17 cellular contexts compared by ENCODE assay signal in the genomic region with DNA sequence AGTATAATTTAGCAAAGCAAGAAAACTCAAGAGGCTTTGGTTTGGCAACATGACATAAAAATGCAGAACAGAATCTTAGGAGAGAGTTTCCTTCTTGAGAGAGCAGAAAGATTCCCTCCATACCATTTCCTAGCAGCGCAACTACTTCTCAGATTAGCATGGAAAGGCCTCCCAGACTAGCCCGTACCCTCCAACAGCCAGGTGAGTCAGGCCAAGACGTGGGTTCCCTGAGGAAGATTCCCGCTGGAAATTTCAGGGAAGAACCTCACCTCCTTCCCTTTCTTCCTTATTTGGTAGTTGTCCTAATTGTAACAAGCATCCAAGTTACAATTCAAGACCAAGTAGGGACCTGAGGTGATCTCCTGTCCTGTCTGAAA. TPM values are rescaled to one million over a fixed set of nuclear protein-coding genes. Genes with fewer than 3 reads are reported as not detected.
DNase-seq lines count a peak whose midpoint lies in the region; ATAC-seq and TF ChIP-seq lines count a peak whose summit lies in the region.
"Had no signal": no experiment of that assay in that cellular context is flagged by ENCODE, and none has a peak within 500 bp of the region (broad histone marks: within the 10 kb centered on the region; RNA-seq: fewer than 3 reads in every experiment).

No MANE protein-coding gene starts in this region.

- H3K9me3 Mint-ChIP-seq in activated CD4-positive, alpha-beta T cell treated with anti-CD3 and anti-CD28 coated beads, Interleukin-2, amount 10 ng/mL, durations not matched to agents 7 days and 5 days: no peaks in the 10 kb centered on the region

- peaks cover 13% of the 10 kb centered on the region for H3K4me1 Mint-ChIP-seq in activated CD4-positive, alpha-beta T cell treated with anti-CD3 and anti-CD28 coated beads, Interleukin-2, amount 10 ng/mL, durations not matched to agents 7 days and 5 days
- H3K4me1 Mint-ChIP-seq: IgD-negative memory B cell had no signal

- 51 to 62% methylated on average over 4 of the region's 4 CpGs for WGBS in esophagus squamous epithelium, 2 donors
- WGBS in prostate gland: 85% methylated on average over 4 of the region's 4 CpGs

- H3K36me3 Mint-ChIP-seq in activated CD4-positive, alpha-beta T cell treated with anti-CD3 and anti-CD28 coated beads, Interleukin-2, amount 10 ng/mL, durations not matched to agents 7 days and 5 days (ENCODE audit: low read depth): peaks cover 3% of the 10 kb centered on the region

- DNase-seq in AG04450 (ENCODE audit: low read depth, low spot score) (no peak), PC-3 (no peak), esophagus squamous epithelium (lab: John Stamatoyannopoulos, UW) (no peak), prostate gland (ENCODE audit: low spot score) (no peak), retina (no peak), NOMO-1 (lab: John Stamatoyannopoulos, UW; ENCODE audit: unreplicated experiment in 2 of 2) (no peak)
- no peak for DNase-seq in activated naive CD4-positive, alpha-beta T cell treated with Interleukin-2 at 50 U/mL for 16 hours
- DNase-seq in activated CD4-positive, alpha-beta T cell treated with anti-CD3 and anti-CD28 coated beads, Interleukin-2, amount 10 ng/mL, durations not matched to agents 7 days and 5 days: no peak
- DNase-seq: activated CD4-positive, alpha-beta T cell treated with anti-CD3 and anti-CD28 coated beads, Interleukin-2, amount 50 U/mL, for 1 hour; activated effector memory CD4-positive, alpha-beta T cell treated with anti-CD3 and anti-CD28 coated beads, Interleukin-2, amount 50 U/mL, for 16 hours; BE2C; left colon; NCI-H1417 treated with DMSO at 0.1 percent for 48 hours; NCI-H510A; T-helper 2 cell had no signal

- H3K27me3 ChIP-seq in AG04450 (ENCODE audit: control insufficient read depth, insufficient read depth, low read length) (no peaks in the 10 kb centered on the region), PC-3 (ENCODE audit: low read length) (no peaks in the 10 kb centered on the region), esophagus squamous epithelium (no peaks in the 10 kb centered on the region), prostate gland (replicated peaks; ENCODE audit: insufficient read depth) (no peaks in the 10 kb centered on the region)

- TF ChIP-seq CTCF in AG04450 (IDR thresholded peaks at IDR 0.05; ENCODE audit: low read depth, low read length) (no peak), PC-3 (conservative IDR thresholded peaks at IDR 0.05; ENCODE audit: low read depth, low read length) (no peak), esophagus squamous epithelium (IDR thresholded peaks at IDR 0.05) (no peak), prostate gland (IDR thresholded peaks at IDR 0.05) (no peak)

- H3K79me2 ChIP-seq in PC-3 (ENCODE audit: low read length): peaks cover 37% of the 10 kb centered on the region

- H3K9me3 ChIP-seq in AG04450 (ENCODE audit: control insufficient read depth, insufficient read depth, low read length) (no peaks in the 10 kb centered on the region; the same call in 1 of the 2 replicates), PC-3 (ENCODE audit: low read length) (no peaks in the 10 kb centered on the region), esophagus squamous epithelium (no peaks in the 10 kb centered on the region), prostate gland (no peaks in the 10 kb centered on the region)
- H3K9me3 ChIP-seq: BE2C, neutrophil had no signal

- POLR2A ChIA-PET in AG04450 (lab: Yijun Ruan, JAX): interaction anchor here (0.6 to 0.7 kb wide), 2 partner anchors 20 to 125 kb away, joined by 3 to 4 read pairs; no protein-coding TSS in a partner anchor
- POLR2A ChIA-PET in PC-3 (lab: Charles Lee; ENCODE audit: unreplicated experiment): interaction anchor here (0.5 to 0.7 kb wide), 4 partner anchors 24 to 393 kb away, joined by 3 to 10 read pairs (median 4); a partner anchor contains a TSS
- POLR2A ChIA-PET in activated CD4-positive, alpha-beta T cell treated with anti-CD3 and anti-CD28 coated beads, Interleukin-2, amount 10 ng/mL, durations not matched to agents 7 days and 5 days (lab: Charles Lee): no interaction called here

- no peak overlapping the region for H3K4me3 Mint-ChIP-seq in activated CD4-positive, alpha-beta T cell treated with anti-CD3 and anti-CD28 coated beads, Interleukin-2, amount 10 ng/mL, durations not matched to agents 7 days and 5 days
- H3K4me3 Mint-ChIP-seq: IgD-negative memory B cell had no signal

- CTCF ChIA-PET in AG04450 (lab: Charles Lee) (no interaction called here), PC-3 (lab: Charles Lee) (interaction anchor here (0.9 kb wide), 1 partner anchor 28 kb away, joined by 3 read pairs; no protein-coding TSS in a partner anchor)
- CTCF ChIA-PET in activated CD4-positive, alpha-beta T cell treated with anti-CD3 and anti-CD28 coated beads, Interleukin-2, amount 10 ng/mL, durations not matched to agents 7 days and 5 days (lab: Charles Lee): interaction anchor here (0.7 kb wide), 1 partner anchor 571 kb away, joined by 3 read pairs; no protein-coding TSS in a partner anchor

- H3K27ac Mint-ChIP-seq in activated CD4-positive, alpha-beta T cell treated with anti-CD3 and anti-CD28 coated beads, Interleukin-2, amount 10 ng/mL, durations not matched to agents 7 days and 5 days: no peak overlapping the region
- H3K27ac Mint-ChIP-seq: IgD-negative memory B cell had no signal

- H3K9me2 ChIP-seq in PC-3 (replicated peaks; ENCODE audit: low read length): no peaks in the 10 kb centered on the region

- no peak overlapping the region for H2AFZ ChIP-seq in PC-3 (ENCODE audit: low read length)

- H3K36me3 ChIP-seq in PC-3 (ENCODE audit: low read depth, low read length) (no peaks in the 10 kb centered on the region), esophagus squamous epithelium (no peaks in the 10 kb centered on the region), prostate gland (no peaks in the 10 kb centered on the region)
- H3K36me3 ChIP-seq: BE2C, neutrophil had no signal

- H3K27ac ChIP-seq in AG04450 (ENCODE audit: low read depth, low read length) (peak overlapping the region; percentile 84), PC-3 (ENCODE audit: low read length) (peak overlapping the region; percentile 88), esophagus squamous epithelium (peak overlapping the region in 3 of 4 donors; percentile 55 to 90 (median 78)), prostate gland (peak overlapping the region; percentile 28 to 62)
- H3K27ac ChIP-seq: neutrophil had no signal

- BruUV-seq in PC-3 (replicated peaks; lab: Mats Ljungman, UMichigan): no TSS peak

- TF ChIP-seq POLR2A in esophagus squamous epithelium (IDR thresholded peaks at IDR 0.05) (no peak), prostate gland (IDR thresholded peaks at IDR 0.05) (no peak)

- H3K4me1 ChIP-seq in PC-3 (ENCODE audit: insufficient read depth, low read length): peaks cover 37% of the 10 kb centered on the region
- H3K4me1 ChIP-seq in esophagus squamous epithelium: peaks cover 0 to 76% (median 15%) of the 10 kb centered on the region in 3 donors
- H3K4me1 ChIP-seq in prostate gland (replicated peaks): no peaks in the 10 kb centered on the region
- H3K4me1 ChIP-seq: BE2C had no signal

- intact Hi-C loops in PC-3 (cut with micrococcal nuclease): no loop called here
- intact Hi-C loops in esophagus squamous epithelium (cut with DNase I): no loop called here
- intact Hi-C loops in prostate gland (cut with DNase I): no loop called here

- H3K9ac ChIP-seq in PC-3 (ENCODE audit: low read length): peak overlapping the region; percentile 59; the same call in 1 of the 2 replicates

- H3K4me3 ChIP-seq in AG04450 (ENCODE audit: low read depth, low read length) (no peak overlapping the region), PC-3 (ENCODE audit: low read length) (no peak overlapping the region; the same call in 1 of the 2 replicates), esophagus squamous epithelium (peak overlapping the region in 1 of 4 donors; percentile 19), prostate gland (no peak overlapping the region)

- no peaks in the 10 kb centered on the region for H3F3A ChIP-seq in PC-3 (ENCODE audit: low read length, unreplicated experiment)

- ATAC-seq in PC-3: no peak
- ATAC-seq: left colon had no signal

- 0 out of 2 replicates have a peak, but pooled peaks cover 3% of the 10 kb centered on the region for H4K20me1 ChIP-seq in PC-3 (ENCODE audit: low read length)

- H3K4me2 ChIP-seq in PC-3 (ENCODE audit: low read length): peak overlapping the region; percentile 79

- H3K27me3 Mint-ChIP-seq in activated CD4-positive, alpha-beta T cell treated with anti-CD3 and anti-CD28 coated beads, Interleukin-2, amount 10 ng/mL, durations not matched to agents 7 days and 5 days: peaks cover 30% of the 10 kb centered on the region

RNA-seq across cellular contexts. Expression of a gene that starts 12.3 kb away (rescaled TPM):
- polyA plus RNA-seq in AG04450 (2011; rRNA removed): 208 and 248 TPM in 2 replicates
- 167 and 215 TPM in 2 replicates for polyA minus RNA-seq in AG04450 (2011; rRNA and poly(A)+ RNA removed)
- total RNA-seq in PC-3 (2014; rRNA removed): 74.5 and 127 TPM in 2 replicates
- 100 to 1,000 TPM in 1 of 4 donors, 10 to 100 TPM in 3; 11.9 to 102 (median 43.5) TPM for total RNA-seq in esophagus squamous epithelium
- 100 to 1,000 TPM in 1 of 2 donors, 10 to 100 TPM in 1; 82.8 to 193 TPM for total RNA-seq in prostate gland
- not detected for total RNA-seq in activated CD4-positive, alpha-beta T cell treated with anti-CD3 and anti-CD28 coated beads, Interleukin-2, amount 10 ng/mL, durations not matched to agents 7 days and 5 days
- polyA plus RNA-seq: IgD-negative memory B cell had no signal

RNA-seq across cellular contexts. Expression of a gene that starts 12.4 kb away (rescaled TPM):
- polyA plus RNA-seq in AG04450 (2011; rRNA removed): 206 and 210 TPM in 2 replicates
- 207 and 224 TPM in 2 replicates for polyA minus RNA-seq in AG04450 (2011; rRNA and poly(A)+ RNA removed)
- 35.7 and 48.7 TPM in 2 replicates for total RNA-seq in PC-3 (2014; rRNA removed)
- 10 to 100 TPM in 3 of 4 donors, 1 to 10 TPM in 1; 8.9 to 97.1 (median 40.2) TPM for total RNA-seq in esophagus squamous epithelium
- total RNA-seq in prostate gland: 100 to 1,000 TPM in 1 of 2 donors, 10 to 100 TPM in 1; 37.3 to 132 TPM
- under 1 TPM; 0.06 to 0.12 TPM for total RNA-seq in activated CD4-positive, alpha-beta T cell treated with anti-CD3 and anti-CD28 coated beads, Interleukin-2, amount 10 ng/mL, durations not matched to agents 7 days and 5 days
- polyA plus RNA-seq: IgD-negative memory B cell had no signal

Comparison
In these comparisons a context has a peak if more than half of its experiments do, and no peak if none do; other contexts are left out.
1. RNA of a gene that starts 12.3 kb away (total RNA-seq): 82.8 to 193 TPM in prostate gland, 74.5 to 127 TPM in PC-3 and 11.9 to 102 TPM in esophagus squamous epithelium; not detected in activated CD4-positive, alpha-beta T cell treated with anti-CD3 and anti-CD28 coated beads, Interleukin-2, amount 10 ng/mL, durations not matched to agents 7 days and 5 days; every median in the first group is over 10 times any median in the second.
2. RNA of a gene that starts 12.4 kb away (total RNA-seq): 37.3 to 132 TPM in prostate gland, 35.7 to 48.7 TPM in PC-3 and 8.9 to 97.1 TPM in esophagus squamous epithelium; 0.06 to 0.12 TPM in activated CD4-positive, alpha-beta T cell treated with anti-CD3 and anti-CD28 coated beads, Interleukin-2, amount 10 ng/mL, durations not matched to agents 7 days and 5 days; every median in the first group is over 4 times any median in the second.
3. Peak in every context shown above with its lines, with median percentiles within 50 percentile points of each other: H3K27ac ChIP-seq.